15 cellular contexts compared by ENCODE assay signal in the genomic region with DNA sequence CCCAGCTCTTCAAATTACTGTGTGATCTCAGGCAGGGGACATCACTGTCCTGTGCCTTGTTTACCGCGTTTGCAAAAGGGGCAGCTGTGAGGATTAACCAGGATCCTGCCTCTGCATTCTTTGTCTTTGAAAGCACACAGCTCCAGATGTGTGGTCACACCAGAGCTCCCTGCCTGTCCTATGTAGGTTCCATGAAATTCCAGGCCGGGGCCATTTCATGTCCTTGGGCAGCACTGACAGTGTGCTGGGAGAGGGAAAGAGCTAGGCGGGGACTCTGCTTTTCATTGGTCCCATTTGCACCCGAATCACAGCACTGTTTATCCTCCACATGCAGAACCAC. TPM values are rescaled to one million over a fixed set of nuclear protein-coding genes. Genes with fewer than 3 reads are reported as not detected.
DNase-seq lines count a peak whose midpoint lies in the region; ATAC-seq and TF ChIP-seq lines count a peak whose summit lies in the region.
"Had no signal": no experiment of that assay in that cellular context is flagged by ENCODE, and none has a peak within 500 bp of the region (broad histone marks: within the 10 kb centered on the region; RNA-seq: fewer than 3 reads in every experiment).

No MANE protein-coding gene starts in this region.

- intact Hi-C loops in stomach (cut with DNase I; ENCODE audit: low total_unique reads): no loop called here

- H3K27ac Mint-ChIP-seq in chondrocyte (ENCODE audit: unreplicated experiment): peak overlapping the region; percentile 36
- peak overlapping the region in 8 of 10 donors; percentile 21 to 96 (median 61) for H3K27ac Mint-ChIP-seq in naive thymus-derived CD8-positive, alpha-beta T cell
- H3K27ac Mint-ChIP-seq in stimulated activated effector memory CD8-positive, alpha-beta T cell treated with anti-CD3 and anti-CD28 coated beads, Interleukin-12 subunit alpha, Interleukin-12 subunit beta, amount 100 ng/mL, for 72 hours: peak overlapping the region; percentile 48

- DNase-seq in NCI-H82 (lab: John Stamatoyannopoulos, UW) (peak; percentile 27), NCI-H82 treated with DMSO at 0.1 percent for 48 hours (lab: John Stamatoyannopoulos, UW; ENCODE audit: unreplicated experiment) (no peak), chondrocyte (ENCODE audit: low spot score) (no peak), Peyer's patch (no peak), dermis blood vessel endothelial cell (no peak), stomach (no peak)
- no peak for DNase-seq in naive thymus-derived CD8-positive, alpha-beta T cell
- DNase-seq in stimulated activated effector memory CD8-positive, alpha-beta T cell treated with anti-CD3 and anti-CD28 coated beads, Interleukin-12 subunit alpha, Interleukin-12 subunit beta, amount 100 ng/mL, for 72 hours (ENCODE audit: low spot score in 2 of 2): no peak
- DNase-seq: 8988T, AML-193, Calu3, DMS79 treated with DMSO at 0.1 percent for 48 hours, EL, H7 had no signal

- H3K27me3 ChIP-seq in Peyer's patch (no peaks in the 10 kb centered on the region), stomach (no peaks in the 10 kb centered on the region)
- H3K27me3 ChIP-seq: BLaER1 had no signal

- peaks cover 0 to 8% (median 0%) of the 10 kb centered on the region in 3 donors for H3K36me3 ChIP-seq in Peyer's patch
- peaks cover 0 to 30% (median 16%) of the 10 kb centered on the region in 4 donors for H3K36me3 ChIP-seq in stomach
- H3K36me3 ChIP-seq: BLaER1 had no signal

- no peak for ATAC-seq in naive thymus-derived CD8-positive, alpha-beta T cell
- no peak for ATAC-seq in stimulated activated effector memory CD8-positive, alpha-beta T cell treated with anti-CD3 and anti-CD28 coated beads, Interleukin-12 subunit alpha, Interleukin-12 subunit beta, amount 100 ng/mL, for 72 hours

- H3K27ac ChIP-seq in Peyer's patch: no peak overlapping the region
- H3K27ac ChIP-seq in stomach: no peak overlapping the region

- no peaks in the 10 kb centered on the region for H3K4me1 Mint-ChIP-seq in chondrocyte (ENCODE audit: low read depth)
- H3K4me1 Mint-ChIP-seq in naive thymus-derived CD8-positive, alpha-beta T cell: peaks cover 25 to 57% (median 41%) of the 10 kb centered on the region in 4 donors
- H3K4me1 Mint-ChIP-seq in stimulated activated effector memory CD8-positive, alpha-beta T cell treated with anti-CD3 and anti-CD28 coated beads, Interleukin-12 subunit alpha, Interleukin-12 subunit beta, amount 100 ng/mL, for 72 hours: peaks cover 8% of the 10 kb centered on the region

- POLR2A ChIA-PET in naive thymus-derived CD8-positive, alpha-beta T cell (lab: Charles Lee): interaction anchor here (0.5 to 1.4 kb wide), 2 partner anchors 8 to 34 kb away, joined by 3 to 4 read pairs; no protein-coding TSS in a partner anchor

- TF ChIP-seq EP300 in stomach (IDR thresholded peaks at IDR 0.05): no peak

- WGBS in stomach, 5 donors: 68 to 78% (median 72%) methylated on average over 5 of the region's 5 CpGs

- H3K27me3 Mint-ChIP-seq in chondrocyte (ENCODE audit: low read depth): peaks cover 15% of the 10 kb centered on the region
- H3K27me3 Mint-ChIP-seq in naive thymus-derived CD8-positive, alpha-beta T cell: no peaks in the 10 kb centered on the region

- TF ChIP-seq CTCF in chondrocyte (IDR thresholded peaks at IDR 0.05): no peak
- TF ChIP-seq CTCF in Peyer's patch (IDR thresholded peaks at IDR 0.05): no peak
- no peak for TF ChIP-seq CTCF in stomach (IDR thresholded peaks at IDR 0.05)

- H3K4me3 ChIP-seq in Peyer's patch: no peak overlapping the region
- no peak overlapping the region for H3K4me3 ChIP-seq in stomach
- H3K4me3 ChIP-seq: BLaER1 had no signal

- H3K4me1 ChIP-seq in Peyer's patch (no peaks in the 10 kb centered on the region), stomach (peaks cover 0 to 15% (median 9%) of the 10 kb centered on the region in 4 donors)

- no peaks in the 10 kb centered on the region for H3K9me3 ChIP-seq in Peyer's patch
- H3K9me3 ChIP-seq in stomach: no peaks in the 10 kb centered on the region
- H3K9me3 ChIP-seq: BLaER1 had no signal

- peaks cover 3% of the 10 kb centered on the region for H3K36me3 Mint-ChIP-seq in chondrocyte (ENCODE audit: low read depth)
- H3K36me3 Mint-ChIP-seq in naive thymus-derived CD8-positive, alpha-beta T cell: peaks cover 0 to 48% (median 5%) of the 10 kb centered on the region in 3 donors
- H3K36me3 Mint-ChIP-seq in stimulated activated effector memory CD8-positive, alpha-beta T cell treated with anti-CD3 and anti-CD28 coated beads, Interleukin-12 subunit alpha, Interleukin-12 subunit beta, amount 100 ng/mL, for 72 hours: no peaks in the 10 kb centered on the region

- no peaks in the 10 kb centered on the region for H3K9me3 Mint-ChIP-seq in chondrocyte (ENCODE audit: low read depth)
- H3K9me3 Mint-ChIP-seq in naive thymus-derived CD8-positive, alpha-beta T cell: no peaks in the 10 kb centered on the region
- H3K9me3 Mint-ChIP-seq in stimulated activated effector memory CD8-positive, alpha-beta T cell treated with anti-CD3 and anti-CD28 coated beads, Interleukin-12 subunit alpha, Interleukin-12 subunit beta, amount 100 ng/mL, for 72 hours: no peaks in the 10 kb centered on the region

- H3K4me3 Mint-ChIP-seq in chondrocyte (ENCODE audit: unreplicated experiment): no peak overlapping the region
- H3K4me3 Mint-ChIP-seq in naive thymus-derived CD8-positive, alpha-beta T cell: no peak overlapping the region
- H3K4me3 Mint-ChIP-seq in stimulated activated effector memory CD8-positive, alpha-beta T cell treated with anti-CD3 and anti-CD28 coated beads, Interleukin-12 subunit alpha, Interleukin-12 subunit beta, amount 100 ng/mL, for 72 hours: no peak overlapping the region

- no peak for TF ChIP-seq POLR2A in Peyer's patch (IDR thresholded peaks at IDR 0.05)
- no peak for TF ChIP-seq POLR2A in stomach (IDR thresholded peaks at IDR 0.05)

RNA-seq across cellular contexts. Expression of gene SELENON, which starts 42.2 kb away (rescaled TPM):
- total RNA-seq in chondrocyte (77.0 to 99.5 TPM (median 95.7 TPM) in 3 replicates), Peyer's patch (10 to 100 TPM; 16.1 to 30.1 (median 22.0) TPM), dermis blood vessel endothelial cell (34.7 and 100 TPM in 2 replicates), stomach (10 to 100 TPM in 4 of 5 donors, 1 to 10 TPM in 1; 1.7 to 81.1 (median 18.3) TPM)
- total RNA-seq in naive thymus-derived CD8-positive, alpha-beta T cell: 10 to 100 TPM; 19.2 to 20.4 TPM
- 1 to 10 TPM; 2.6 to 7.0 (median 2.7) TPM for polyA plus RNA-seq in naive thymus-derived CD8-positive, alpha-beta T cell
- polyA plus RNA-seq in stomach: 10 to 100 TPM in 2 of 3 donors, 1 to 10 TPM in 1; 9.5 to 29.4 (median 21.7) TPM
